In the genomic region with DNA sequence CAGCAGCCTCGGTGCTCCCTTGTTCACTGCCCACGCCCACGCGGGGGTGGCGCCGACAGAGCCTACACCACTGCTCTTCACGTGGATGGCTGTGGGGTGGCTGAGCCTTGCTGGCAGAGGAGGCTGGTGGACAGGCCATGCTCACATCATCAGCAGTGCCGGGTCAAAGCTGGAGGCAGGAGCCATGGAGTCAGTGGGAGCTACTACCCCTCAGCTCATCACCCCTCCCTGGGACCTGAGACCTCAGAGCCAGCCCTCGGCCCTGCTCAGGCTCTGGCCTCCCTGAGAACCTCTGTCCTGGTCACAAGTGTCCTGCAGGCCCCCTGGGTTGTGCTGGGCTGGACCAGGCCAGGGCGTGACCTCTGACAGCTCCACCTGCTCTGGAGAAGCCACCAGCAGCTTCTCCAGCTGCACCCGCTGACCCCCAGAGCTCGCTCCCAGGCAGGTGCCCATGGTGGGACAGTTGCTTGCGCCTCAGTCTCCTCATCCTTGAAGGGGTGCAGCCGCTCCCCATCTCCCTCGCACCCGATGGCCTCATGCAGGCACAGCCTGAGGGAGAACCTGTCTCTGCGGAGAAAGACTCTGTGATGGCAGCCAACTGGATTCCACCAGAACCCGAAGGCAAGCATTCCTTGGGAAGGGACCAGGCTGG, we compare ENCODE assay signal across 9 cellular contexts. TPM values are rescaled to one million over a fixed set of nuclear protein-coding genes. Genes with fewer than 3 reads are reported as not detected.
DNase-seq lines count a peak whose midpoint lies in the region; FAIRE-seq and TF ChIP-seq lines count a peak whose summit lies in the region.
"Not testable (repeated sequence)": the region's sequence is repeated elsewhere in the genome, so short reads cannot be mapped to it uniquely, and the experiment has no call there.
"Had no signal": no experiment of that assay in that cellular context is flagged by ENCODE, and none has a peak within 500 bp of the region (broad histone marks: within the 10 kb centered on the region; RNA-seq: fewer than 3 reads in every experiment).

No MANE protein-coding gene starts in this region.

- H3K27me3 ChIP-seq in right atrium auricular region = not testable (repeated sequence)

- H3K27ac ChIP-seq in right atrium auricular region (peak overlapping the region; percentile 35 to 57), substantia nigra (ENCODE audit: low read depth, low read length, poor library complexity, severe bottlenecking) (peak overlapping the region; percentile 42)

- H3K4me1 ChIP-seq in right atrium auricular region = peaks cover 0 to 49% of the 10 kb centered on the region in 2 donors

- not testable (repeated sequence) for FAIRE-seq in GM19239 (lab: Jason Lieb, UNC)

- not testable (repeated sequence) for H3K4me3 ChIP-seq in right atrium auricular region

- H3K9me3 ChIP-seq in right atrium auricular region = not testable (repeated sequence)

- not testable (repeated sequence) for TF ChIP-seq CTCF in right atrium auricular region (IDR thresholded peaks at IDR 0.05)

- not testable (repeated sequence) for H3K36me3 ChIP-seq in right atrium auricular region

- DNase-seq in AG08396 (ENCODE audit: low spot score) (peak; percentile 10), GM19239 (ENCODE audit: insufficient read length, low spot score) (peak; percentile 21), HuH-7.5 (ENCODE audit: low spot score) (peak; percentile 4), epidermal melanocyte (ENCODE audit: insufficient read length, low spot score) (peak; percentile 11), mesenteric fat pad (ENCODE audit: low spot score) (peak; percentile 95)
- peak; percentile 55 for DNase-seq in activated CD8-positive, alpha-beta memory T cell treated with anti-CD3 and anti-CD28 coated beads, Interleukin-2, amount 50 U/mL, for 48 hours
- DNase-seq in right atrium auricular region (ENCODE audit: low spot score); substantia nigra (lab: John Stamatoyannopoulos, UW): not testable (repeated sequence)

RNA-seq across cellular contexts. Expression of gene ZDHHC11B, which starts 9.5 kb away (rescaled TPM):
- total RNA-seq in right atrium auricular region (1 to 10 TPM; 4.0 to 7.5 TPM), mesenteric fat pad (6.9 TPM)
- total RNA-seq: IMR-90 had no signal
